ENCODE assay signal across 1 cellular context in the genomic region with DNA sequence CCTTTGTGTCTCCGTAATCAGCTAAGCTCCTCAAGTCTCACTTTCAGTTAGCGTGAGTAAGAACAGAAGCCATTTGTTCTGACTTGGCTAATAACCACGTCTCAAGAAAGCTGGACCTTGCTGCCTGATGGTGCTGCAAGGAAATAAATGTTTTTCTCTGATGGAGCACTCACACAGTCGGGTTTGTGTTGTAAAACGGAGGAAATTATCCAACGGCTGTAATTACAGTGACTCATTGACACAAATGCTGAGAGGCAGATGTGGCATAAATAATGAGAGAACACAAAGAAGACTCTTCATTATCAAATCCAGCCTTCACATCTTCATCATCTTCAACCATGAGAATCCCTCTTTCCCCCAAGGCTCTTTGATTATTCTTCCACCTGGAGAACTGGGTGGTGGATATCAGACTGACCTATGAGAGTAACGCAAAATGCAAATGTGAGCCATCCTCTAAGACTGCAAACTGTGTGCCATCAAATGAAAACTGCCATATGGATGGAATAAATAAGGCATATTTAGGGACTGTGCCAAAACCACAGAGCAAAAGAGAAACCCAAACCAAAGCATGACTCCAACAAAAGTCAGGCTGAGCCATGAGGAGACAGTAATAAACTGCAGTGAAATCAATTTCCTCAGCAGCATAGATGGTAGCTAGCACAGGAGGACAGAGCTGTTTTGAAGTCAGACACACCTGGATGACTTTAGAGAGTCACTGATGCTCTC.
TF ChIP-seq lines count a peak whose summit lies in the region.

No MANE protein-coding gene starts in this region.

TF ChIP-seq in GM23338, 12 proteins besides CTCF, POLR2A, EP300 and RAD21 (continued from another document):
- TF ChIP-seq, protein P1, sequence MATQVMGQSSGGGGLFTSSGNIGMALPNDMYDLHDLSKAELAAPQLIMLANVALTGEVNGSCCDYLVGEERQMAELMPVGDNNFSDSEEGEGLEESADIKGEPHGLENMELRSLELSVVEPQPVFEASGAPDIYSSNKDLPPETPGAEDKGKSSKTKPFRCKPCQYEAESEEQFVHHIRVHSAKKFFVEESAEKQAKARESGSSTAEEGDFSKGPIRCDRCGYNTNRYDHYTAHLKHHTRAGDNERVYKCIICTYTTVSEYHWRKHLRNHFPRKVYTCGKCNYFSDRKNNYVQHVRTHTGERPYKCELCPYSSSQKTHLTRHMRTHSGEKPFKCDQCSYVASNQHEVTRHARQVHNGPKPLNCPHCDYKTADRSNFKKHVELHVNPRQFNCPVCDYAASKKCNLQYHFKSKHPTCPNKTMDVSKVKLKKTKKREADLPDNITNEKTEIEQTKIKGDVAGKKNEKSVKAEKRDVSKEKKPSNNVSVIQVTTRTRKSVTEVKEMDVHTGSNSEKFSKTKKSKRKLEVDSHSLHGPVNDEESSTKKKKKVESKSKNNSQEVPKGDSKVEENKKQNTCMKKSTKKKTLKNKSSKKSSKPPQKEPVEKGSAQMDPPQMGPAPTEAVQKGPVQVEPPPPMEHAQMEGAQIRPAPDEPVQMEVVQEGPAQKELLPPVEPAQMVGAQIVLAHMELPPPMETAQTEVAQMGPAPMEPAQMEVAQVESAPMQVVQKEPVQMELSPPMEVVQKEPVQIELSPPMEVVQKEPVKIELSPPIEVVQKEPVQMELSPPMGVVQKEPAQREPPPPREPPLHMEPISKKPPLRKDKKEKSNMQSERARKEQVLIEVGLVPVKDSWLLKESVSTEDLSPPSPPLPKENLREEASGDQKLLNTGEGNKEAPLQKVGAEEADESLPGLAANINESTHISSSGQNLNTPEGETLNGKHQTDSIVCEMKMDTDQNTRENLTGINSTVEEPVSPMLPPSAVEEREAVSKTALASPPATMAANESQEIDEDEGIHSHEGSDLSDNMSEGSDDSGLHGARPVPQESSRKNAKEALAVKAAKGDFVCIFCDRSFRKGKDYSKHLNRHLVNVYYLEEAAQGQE (IDR thresholded peaks at IDR 0.05; ENCODE audit: unreplicated experiment), result no peak
- TF ChIP-seq ZNF331 (CRISPR knock-in tag; IDR thresholded peaks at IDR 0.05; ENCODE audit: low read depth) (no peak), POLR2AphosphoS5 (IDR thresholded peaks at IDR 0.05; ENCODE audit: low read depth) (no peak), JUNB (IDR thresholded peaks at IDR 0.05; ENCODE audit: unreplicated experiment) (no peak), EZH2 (IDR thresholded peaks at IDR 0.05; ENCODE audit: low read depth, unreplicated experiment) (no peak)
TF ChIP-seq in GM23338: peak in this region for 0.
